ENCODE assay signal across 27 cellular contexts in the genomic region with DNA sequence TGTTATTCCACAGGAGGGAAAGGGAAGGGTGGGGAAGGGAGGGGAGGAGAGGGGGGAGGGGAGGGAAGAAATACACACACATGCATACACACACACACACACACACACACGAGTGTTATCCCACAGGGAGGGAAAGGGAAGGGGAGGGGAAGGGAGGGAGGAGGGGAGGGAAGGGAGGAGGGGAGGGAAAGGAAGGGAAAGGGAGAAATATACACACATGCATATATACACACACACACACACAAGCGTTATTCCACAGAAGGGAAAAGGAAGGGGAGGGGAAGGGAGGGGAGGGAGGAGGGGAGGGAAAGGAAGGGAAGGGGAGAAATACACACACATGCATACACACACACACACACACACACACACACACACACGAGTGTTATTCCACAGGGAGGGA.
"Had no signal": no experiment of that assay in that cellular context is flagged by ENCODE, and none has a peak within 500 bp of the region (broad histone marks: within the 10 kb centered on the region; RNA-seq: fewer than 3 reads in every experiment).

No MANE protein-coding gene starts in this region.

- H3K27me3 ChIP-seq: ascending aorta, thyroid gland, upper lobe of left lung, vagina had no signal

- H3K4me1 ChIP-seq: ascending aorta, gastrocnemius medialis, thyroid gland, vagina had no signal

- H3K27ac Mint-ChIP-seq: activated CD4-positive, alpha-beta memory T cell treated with anti-CD3 and anti-CD28 coated beads, Interleukin-2, amount 10 ng/mL, durations not matched to agents 7 days and 5 days; activated T-cell treated with anti-CD3 and anti-CD28 coated beads, Interleukin-2, amount 50 U/mL, for 24 hours; mesothelial cell of epicardium had no signal

- H3K9me3 ChIP-seq: ascending aorta, gastrocnemius medialis, spleen, stomach, thyroid gland, upper lobe of left lung, vagina had no signal

- H3K36me3 ChIP-seq: ascending aorta, gastrocnemius medialis, spleen, stomach, thyroid gland, upper lobe of left lung, vagina had no signal

- DNase-seq: activated CD4-positive, alpha-beta memory T cell treated with anti-CD3 and anti-CD28 coated beads, Interleukin-2, amount 10 ng/mL, durations not matched to agents 7 days and 5 days; activated CD4-positive, alpha-beta T cell treated with anti-CD3 and anti-CD28 coated beads for 1 hour; activated CD4-positive, alpha-beta T cell treated with anti-CD3 and anti-CD28 coated beads, Interleukin-2, amount 10 ng/mL, durations not matched to agents 7 days and 5 days; activated CD8-positive, alpha-beta memory T cell treated with anti-CD3 and anti-CD28 coated beads, Interleukin-2, amount 50 U/mL, for 48 hours; activated gamma-delta T cell; activated naive CD4-positive, alpha-beta T cell treated with anti-CD3 and anti-CD28 coated beads, Interleukin-2, amount 10 ng/mL, durations not matched to agents 7 days and 5 days; activated naive CD8-positive, alpha-beta T cell treated with anti-CD3 and anti-CD28 coated beads, Interleukin-2, amount 10 ng/mL, durations not matched to agents 7 days and 5 days; activated T-cell treated with anti-CD3 and anti-CD28 coated beads, Interleukin-2, amount 50 U/mL, for 24 hours; dorsolateral prefrontal cortex; effector memory CD4-positive, alpha-beta T cell; gastrocnemius medialis; head of caudate nucleus; hypothalamus; immature natural killer cell; mammary epithelial cell; T-helper 9 cell; thyroid gland; WERI-Rb-1 had no signal

- H3K4me3 ChIP-seq: ascending aorta, coronary artery, dorsolateral prefrontal cortex, gastrocnemius medialis, stomach, thyroid gland, upper lobe of left lung, vagina had no signal

- ATAC-seq: gastrocnemius medialis had no signal

- H3K27me3 Mint-ChIP-seq: activated naive CD8-positive, alpha-beta T cell treated with anti-CD3 and anti-CD28 coated beads, Interleukin-2, amount 10 ng/mL, durations not matched to agents 7 days and 5 days had no signal

- H3K9me3 Mint-ChIP-seq: activated naive CD8-positive, alpha-beta T cell treated with anti-CD3 and anti-CD28 coated beads, Interleukin-2, amount 10 ng/mL, durations not matched to agents 7 days and 5 days; activated T-cell treated with anti-CD3 and anti-CD28 coated beads, Interleukin-2, amount 50 U/mL, for 24 hours; natural killer cell treated with Interleukin-12 subunit alpha and Interleukin-12 subunit beta and Interleukin-15 and Interleukin-18, amount 100 ng/mL, for 72 hours had no signal

- H3K36me3 Mint-ChIP-seq: activated naive CD8-positive, alpha-beta T cell treated with anti-CD3 and anti-CD28 coated beads, Interleukin-2, amount 10 ng/mL, durations not matched to agents 7 days and 5 days; brain; immature natural killer cell; natural killer cell treated with Interleukin-12 subunit alpha and Interleukin-12 subunit beta and Interleukin-15 and Interleukin-18, amount 100 ng/mL, for 72 hours had no signal

- H3K27ac ChIP-seq: ascending aorta, coronary artery, dorsolateral prefrontal cortex, gastrocnemius medialis, stomach, thyroid gland, upper lobe of left lung, vagina, WERI-Rb-1 had no signal

- H3K4me3 Mint-ChIP-seq: activated CD4-positive, alpha-beta memory T cell treated with anti-CD3 and anti-CD28 coated beads, Interleukin-2, amount 10 ng/mL, durations not matched to agents 7 days and 5 days; activated CD4-positive, alpha-beta T cell treated with anti-CD3 and anti-CD28 coated beads, Interleukin-2, amount 10 ng/mL, durations not matched to agents 7 days and 5 days; activated naive CD4-positive, alpha-beta T cell treated with anti-CD3 and anti-CD28 coated beads, Interleukin-2, amount 10 ng/mL, durations not matched to agents 7 days and 5 days; activated T-cell treated with anti-CD3 and anti-CD28 coated beads, Interleukin-2, amount 50 U/mL, for 24 hours; mesothelial cell of epicardium had no signal
